Comparison of ENCODE assay signal across 31 cellular contexts in genomic region chr9:78884611-78885150, GRCh38.
"Had no signal": no experiment of that assay in that cellular context is flagged by ENCODE, and none has a peak within 500 bp of the region (broad histone marks: within the 10 kb centered on the region; RNA-seq: fewer than 3 reads in every experiment).

No MANE protein-coding gene starts in this region.

- H3K4me3 Mint-ChIP-seq: activated CD4-positive, alpha-beta T cell treated with anti-CD3 and anti-CD28 coated beads, Interleukin-2, amount 10 ng/mL, durations not matched to agents 24 days and 14 days; activated CD8-positive, alpha-beta T cell treated with anti-CD3 and anti-CD28 coated beads for 36 hours; activated naive CD8-positive, alpha-beta T cell treated with anti-CD3 and anti-CD28 coated beads for 36 hours; activated T-cell treated with anti-CD3 and anti-CD28 coated beads, Interleukin-2, amount 50 U/mL, for 72 hours; activated T-helper 17 cell treated with anti-CD3 and anti-CD28 coated beads, Interleukin-2, amount 50 U/mL, for 72 hours; T-helper 1 cell treated with Interleukin-12 subunit alpha and Interleukin-12 subunit beta and Interleukin-4 antibody, amounts not matched to agents 30 μg/mL and 1 μg/mL, for 36 hours; T-helper 2 cell treated with Interferon-gamma antibody and Interleukin-4, amounts not matched to agents 5 μg/mL and 100 μg/mL, for 36 hours had no signal

- H3K9me3 Mint-ChIP-seq: activated CD4-positive, alpha-beta T cell treated with anti-CD3 and anti-CD28 coated beads, Interleukin-2, amount 10 ng/mL, durations not matched to agents 24 days and 14 days; activated CD8-positive, alpha-beta T cell treated with anti-CD3 and anti-CD28 coated beads for 36 hours had no signal

- DNase-seq: activated CD4-positive, alpha-beta T cell treated with anti-CD3 and anti-CD28 coated beads, Interleukin-2, amount 10 ng/mL, durations not matched to agents 24 days and 14 days; activated CD4-positive, alpha-beta T cell treated with anti-CD3 and anti-CD28 coated beads, Interleukin-2, amount 50 U/mL, for 4 hours; activated CD8-positive, alpha-beta T cell treated with anti-CD3 and anti-CD28 coated beads for 36 hours; activated effector memory CD4-positive, alpha-beta T cell treated with anti-CD3 and anti-CD28 coated beads, Interleukin-2, amount 50 U/mL, for 16 hours; activated naive CD4-positive, alpha-beta T cell; activated naive CD4-positive, alpha-beta T cell treated with anti-CD3 and anti-CD28 coated beads, Interleukin-2, amount 50 U/mL, for 16 hours; activated naive CD8-positive, alpha-beta T cell treated with anti-CD3 and anti-CD28 coated beads for 36 hours; activated T-cell treated with anti-CD3 and anti-CD28 coated beads, Interleukin-2, amount 50 U/mL, for 1 hour; activated T-cell treated with anti-CD3 and anti-CD28 coated beads, Interleukin-2, amount 50 U/mL, for 72 hours; amygdala; body of pancreas; caudate nucleus; Karpas-422; NCI-H1105; NCI-H1417 treated with DMSO at 0.1 percent for 48 hours; NCI-H187 treated with DMSO at 0.1 percent for 48 hours; NCI-H2081; NCI-H2171 treated with DMSO at 0.1 percent for 48 hours; NCI-H2227 treated with DMSO at 0.1 percent for 48 hours; NCI-H446 treated with DMSO at 0.1 percent for 48 hours; NCI-H524 treated with DMSO at 0.1 percent for 48 hours; SHP77; SJCRH30; SK-N-SH had no signal

- H3K4me1 ChIP-seq: ascending aorta, body of pancreas, SJCRH30 had no signal

- H3K36me3 ChIP-seq: ascending aorta, SJCRH30 had no signal

- H3K9ac ChIP-seq: SK-N-SH had no signal

- ATAC-seq: activated CD8-positive, alpha-beta T cell treated with anti-CD3 and anti-CD28 coated beads for 36 hours; activated T-cell treated with anti-CD3 and anti-CD28 coated beads, Interleukin-2, amount 50 U/mL, for 72 hours; activated T-helper 17 cell treated with anti-CD3 and anti-CD28 coated beads, Interleukin-2, amount 50 U/mL, for 72 hours; body of pancreas; Panc1 had no signal

- H3K27me3 ChIP-seq: ascending aorta, body of pancreas, SJCRH30 had no signal

- H3K27ac Mint-ChIP-seq: activated CD4-positive, alpha-beta T cell treated with anti-CD3 and anti-CD28 coated beads, Interleukin-2, amount 10 ng/mL, durations not matched to agents 24 days and 14 days; activated CD8-positive, alpha-beta T cell treated with anti-CD3 and anti-CD28 coated beads for 36 hours; activated naive CD8-positive, alpha-beta T cell treated with anti-CD3 and anti-CD28 coated beads for 36 hours; activated T-cell treated with anti-CD3 and anti-CD28 coated beads, Interleukin-2, amount 50 U/mL, for 72 hours; activated T-helper 17 cell treated with anti-CD3 and anti-CD28 coated beads, Interleukin-2, amount 50 U/mL, for 72 hours; T-helper 1 cell treated with Interleukin-12 subunit alpha and Interleukin-12 subunit beta and Interleukin-4 antibody, amounts not matched to agents 30 μg/mL and 1 μg/mL, for 36 hours; T-helper 2 cell treated with Interferon-gamma antibody and Interleukin-4, amounts not matched to agents 5 μg/mL and 100 μg/mL, for 36 hours had no signal

- H3K4me2 ChIP-seq: SK-N-SH had no signal

- H3K4me3 ChIP-seq: ascending aorta, body of pancreas, SJCRH30 had no signal

- H3K27me3 Mint-ChIP-seq: activated CD4-positive, alpha-beta T cell treated with anti-CD3 and anti-CD28 coated beads, Interleukin-2, amount 10 ng/mL, durations not matched to agents 24 days and 14 days; activated CD8-positive, alpha-beta T cell treated with anti-CD3 and anti-CD28 coated beads for 36 hours; activated T-helper 17 cell treated with anti-CD3 and anti-CD28 coated beads, Interleukin-2, amount 50 U/mL, for 72 hours had no signal

- H3K27ac ChIP-seq: ascending aorta, body of pancreas, SJCRH30 had no signal

- FAIRE-seq: bronchial epithelial cell, TTC549 had no signal

- H3K36me3 Mint-ChIP-seq: activated naive CD8-positive, alpha-beta T cell treated with anti-CD3 and anti-CD28 coated beads for 36 hours had no signal

- H3K4me1 Mint-ChIP-seq: activated CD4-positive, alpha-beta T cell treated with anti-CD3 and anti-CD28 coated beads, Interleukin-2, amount 10 ng/mL, durations not matched to agents 24 days and 14 days; activated naive CD8-positive, alpha-beta T cell treated with anti-CD3 and anti-CD28 coated beads for 36 hours; activated T-helper 17 cell treated with anti-CD3 and anti-CD28 coated beads, Interleukin-2, amount 50 U/mL, for 72 hours had no signal

- H3K9me3 ChIP-seq: ascending aorta, body of pancreas, SJCRH30, SK-N-SH had no signal
